In the genomic region with DNA sequence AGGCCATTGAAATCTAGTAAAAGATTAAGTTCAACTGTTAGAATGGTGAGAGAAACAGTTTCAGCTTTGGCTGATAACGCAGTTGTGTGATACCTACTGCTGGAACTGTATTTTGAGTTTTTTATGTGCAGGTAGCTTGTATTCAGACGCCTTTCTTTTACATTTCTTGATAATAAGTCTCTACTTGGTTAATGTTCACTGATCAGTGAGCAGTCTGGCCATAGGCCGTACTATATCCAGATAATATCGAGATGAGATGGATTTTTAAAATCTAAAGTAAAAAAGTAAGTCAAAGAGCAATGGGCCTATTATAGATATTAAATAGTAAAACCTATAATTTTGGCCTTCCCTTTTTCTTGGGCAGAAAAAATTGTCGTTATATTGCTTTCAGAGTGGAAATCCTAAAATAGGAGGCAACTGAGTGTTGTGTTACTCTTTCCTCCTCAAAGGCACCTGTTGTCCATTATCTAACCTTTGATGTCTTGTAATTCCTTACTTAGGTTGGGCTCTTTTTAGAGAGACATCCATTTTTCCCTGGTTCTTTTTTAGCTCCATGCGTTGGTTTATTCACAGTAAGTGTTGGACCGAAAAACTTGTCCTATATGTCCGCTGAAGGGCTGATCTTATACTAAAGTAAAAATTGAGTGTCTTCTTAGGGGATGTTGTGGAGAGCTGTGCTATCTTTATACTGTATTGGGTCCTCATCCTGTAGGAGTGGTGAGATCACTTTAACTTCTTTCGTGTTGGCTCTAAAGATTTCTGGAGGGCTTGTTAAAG, we compare ENCODE assay signal across 1 cellular context.
TF ChIP-seq lines count a peak whose summit lies in the region.

No MANE protein-coding gene starts in this region.

TF ChIP-seq in K562, 482 proteins besides CTCF, POLR2A, EP300 and RAD21 (continued from another document):
- TF ChIP-seq SNIP1 (IDR thresholded peaks at IDR 0.05; ENCODE audit: low read depth) (no peak), ZNF354B (CRISPR knock-in tag; IDR thresholded peaks at IDR 0.05) (no peak), FOXK2 (conservative IDR thresholded peaks at IDR 0.05 in 1 of 2, IDR thresholded peaks at IDR 0.05 in 1 of 2; ENCODE audit: low read depth in 2 of 2) (no peak)
- TF ChIP-seq, protein P1, sequence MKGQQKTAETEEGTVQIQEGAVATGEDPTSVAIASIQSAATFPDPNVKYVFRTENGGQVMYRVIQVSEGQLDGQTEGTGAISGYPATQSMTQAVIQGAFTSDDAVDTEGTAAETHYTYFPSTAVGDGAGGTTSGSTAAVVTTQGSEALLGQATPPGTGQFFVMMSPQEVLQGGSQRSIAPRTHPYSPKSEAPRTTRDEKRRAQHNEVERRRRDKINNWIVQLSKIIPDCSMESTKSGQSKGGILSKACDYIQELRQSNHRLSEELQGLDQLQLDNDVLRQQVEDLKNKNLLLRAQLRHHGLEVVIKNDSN (CRISPR knock-in tag; IDR thresholded peaks at IDR 0.05) = no peak
TF ChIP-seq in K562: peak in this region for 0.
